Comparison of ENCODE assay signal across 8 cellular contexts in genomic region chr14:54175298-54175942, GRCh38.
A peak's percentile ranks its signal among the peaks of the same experiment; 100 is the strongest.
DNase-seq lines count a peak whose midpoint lies in the region; ATAC-seq and FAIRE-seq lines count a peak whose summit lies in the region.

No MANE protein-coding gene starts in this region.

- FAIRE-seq in GM18507 (lab: Jason Lieb, UNC), result peak; percentile 86

- no peaks in the 10 kb centered on the region for H3K4me1 Mint-ChIP-seq in effector memory CD8-positive, alpha-beta T cell (ENCODE audit: low read depth in 2 of 2)
- no peaks in the 10 kb centered on the region for H3K4me1 Mint-ChIP-seq in memory B cell

- H3K4me3 Mint-ChIP-seq in effector memory CD8-positive, alpha-beta T cell, result no peak overlapping the region
- H3K4me3 Mint-ChIP-seq in memory B cell, result no peak overlapping the region

- ATAC-seq in effector memory CD8-positive, alpha-beta T cell (replicated peaks), result no peak
- no peak for ATAC-seq in memory B cell (ENCODE audit: low read depth)
- no peak for ATAC-seq in HG03460 (IDR thresholded peaks at IDR 0.05; ENCODE audit: unreplicated experiment)

- no peak overlapping the region for H3K27ac Mint-ChIP-seq in effector memory CD8-positive, alpha-beta T cell
- no peak overlapping the region for H3K27ac Mint-ChIP-seq in memory B cell

- peaks cover 2% of the 10 kb centered on the region for H3K36me3 Mint-ChIP-seq in effector memory CD8-positive, alpha-beta T cell (ENCODE audit: insufficient read depth)
- no peaks in the 10 kb centered on the region for H3K36me3 Mint-ChIP-seq in memory B cell

- DNase-seq in AG20443 (ENCODE audit: low spot score) (peak; percentile 63), GM18507 (ENCODE audit: extremely low spot score, insufficient read length, low read depth) (peak; percentile 8), NCI-H187 treated with DMSO at 0.1 percent for 48 hours (lab: John Stamatoyannopoulos, UW) (peak; percentile 63), UCSD-AML1 (lab: John Stamatoyannopoulos, UW; ENCODE audit: unreplicated experiment) (peak; percentile 11), memory B cell (ENCODE audit: low spot score in 2 of 2) (peak; percentile 50 to 55)
- peak; percentile 11 to 19 (median 17) for DNase-seq in effector memory CD8-positive, alpha-beta T cell
- peak; percentile 15 for DNase-seq in stimulated activated CD8-positive, alpha-beta memory T cell treated with anti-CD3 and anti-CD28 coated beads, Interleukin-7, amount 100 ng/mL, for 24 hours (ENCODE audit: low read depth)

- H3K9me3 Mint-ChIP-seq in effector memory CD8-positive, alpha-beta T cell, result no peaks in the 10 kb centered on the region
- H3K9me3 Mint-ChIP-seq in memory B cell, result no peaks in the 10 kb centered on the region

- H3K27me3 Mint-ChIP-seq in effector memory CD8-positive, alpha-beta T cell, result peaks cover 31 to 34% of the 10 kb centered on the region in 2 donors
- H3K27me3 Mint-ChIP-seq in memory B cell, result no peaks in the 10 kb centered on the region

Comparison
In these comparisons a context has a peak if more than half of its experiments do, and no peak if none do; other contexts are left out.
1. DNase-seq: peak in every context shown above with its lines; median percentile 63 in AG20443; 63 in NCI-H187 treated with DMSO at 0.1 percent for 48 hours; 52 in memory B cell; 17 in effector memory CD8-positive, alpha-beta T cell; 15 in stimulated activated CD8-positive, alpha-beta memory T cell treated with anti-CD3 and anti-CD28 coated beads, Interleukin-7, amount 100 ng/mL, for 24 hours; 11 in UCSD-AML1; 8 in GM18507.